18 cellular contexts compared by ENCODE assay signal in the genomic region with DNA sequence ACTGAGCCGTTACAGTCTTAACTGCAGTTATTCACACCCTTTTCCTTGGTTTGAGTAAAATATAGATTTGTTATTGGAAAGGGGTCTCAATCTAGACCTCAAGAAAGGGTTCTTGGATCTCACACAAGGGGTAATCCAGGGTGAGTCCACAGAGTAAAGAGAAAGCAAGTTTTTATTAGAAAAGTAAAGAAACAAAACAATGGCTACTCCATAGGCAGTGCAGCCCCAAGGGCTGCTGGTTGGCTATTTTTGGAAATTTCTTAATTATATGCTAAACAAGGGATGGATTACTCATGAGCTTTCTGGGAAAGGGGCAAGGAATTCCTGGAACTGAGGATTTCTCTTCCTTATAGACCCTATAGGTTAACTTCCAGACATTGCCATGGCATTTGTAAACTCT. TPM values are rescaled to one million over a fixed set of nuclear protein-coding genes. Genes with fewer than 3 reads are reported as not detected.
DNase-seq lines count a peak whose midpoint lies in the region; TF ChIP-seq lines count a peak whose summit lies in the region.
"Had no signal": no experiment of that assay in that cellular context is flagged by ENCODE, and none has a peak within 500 bp of the region (broad histone marks: within the 10 kb centered on the region; RNA-seq: fewer than 3 reads in every experiment).

No MANE protein-coding gene starts in this region.

- no peak for TF ChIP-seq POLR2A in breast epithelium (IDR thresholded peaks at IDR 0.05)

- peak overlapping the region; percentile 61 for H2AFZ ChIP-seq in neural progenitor cell (replicated peaks)

- intact Hi-C loops in MCF 10A (cut with micrococcal nuclease): loop anchor here (5.0 kb wide), 1 partner anchor 773 kb away; no protein-coding TSS in a partner anchor
- intact Hi-C loops in breast epithelium (cut with DNase I; ENCODE audit: low total_unique reads): no loop called here
- intact Hi-C loops in activated T-helper 1 cell treated with anti-CD3 and anti-CD28 coated beads, Interleukin-12 subunit alpha, Interleukin-12 subunit beta, Interleukin-2, Interleukin-4 antibody, amounts not matched to agents 30 ng/mL and 10 ng/mL and 1 ng/mL, durations not matched to agents 14 hours and 24 hours and 36 hours (cut with micrococcal nuclease): no loop called here

- H3K27ac ChIP-seq in breast epithelium (no peak overlapping the region), neural progenitor cell (no peak overlapping the region)
- H3K27ac ChIP-seq: BLaER1 treated with 17β-estradiol and CSF1 and Interleukin-3, amounts not matched to agents 10 nM and 100 nM had no signal

- H3K4me3 ChIP-seq in breast epithelium: no peak overlapping the region
- peak overlapping the region; percentile 46 for H3K4me3 ChIP-seq in adipocyte (ENCODE audit: low read length)
- H3K4me3 ChIP-seq in neural progenitor cell: no peak overlapping the region
- H3K4me3 ChIP-seq: BLaER1 treated with 17β-estradiol and CSF1 and Interleukin-3, amounts not matched to agents 10 nM and 100 nM; GM12878; HAP-1 had no signal

- no peaks in the 10 kb centered on the region for H3F3A ChIP-seq in neural progenitor cell (ENCODE audit: low read depth)

- H3K9ac ChIP-seq in adipocyte (ENCODE audit: low read length) (no peak overlapping the region), neural progenitor cell (no peak overlapping the region)
- H3K9ac ChIP-seq: BLaER1 treated with 17β-estradiol and CSF1 and Interleukin-3, amounts not matched to agents 10 nM and 100 nM had no signal

- H3K4me1 ChIP-seq in breast epithelium (no peaks in the 10 kb centered on the region), adipocyte (ENCODE audit: control insufficient read depth, insufficient read depth, low read length) (peaks cover 11% of the 10 kb centered on the region), neural progenitor cell (no peaks in the 10 kb centered on the region)

- H3K4me1 Mint-ChIP-seq in MCF 10A (ENCODE audit: insufficient read depth, unreplicated experiment): no peaks in the 10 kb centered on the region
- H3K4me1 Mint-ChIP-seq in neural progenitor cell: peaks cover 5% of the 10 kb centered on the region
- peaks cover 6% of the 10 kb centered on the region for H3K4me1 Mint-ChIP-seq in activated T-helper 1 cell treated with anti-CD3 and anti-CD28 coated beads, Interleukin-12 subunit alpha, Interleukin-12 subunit beta, Interleukin-2, Interleukin-4 antibody, amounts not matched to agents 30 ng/mL and 10 ng/mL and 1 ng/mL, durations not matched to agents 14 hours and 24 hours and 36 hours (ENCODE audit: low read depth)

- H3K27ac Mint-ChIP-seq in MCF 10A (ENCODE audit: low read depth, unreplicated experiment) (peak overlapping the region; percentile 31), neural progenitor cell (no peak overlapping the region)
- H3K27ac Mint-ChIP-seq in activated T-helper 1 cell treated with anti-CD3 and anti-CD28 coated beads, Interleukin-12 subunit alpha, Interleukin-12 subunit beta, Interleukin-2, Interleukin-4 antibody, amounts not matched to agents 30 ng/mL and 10 ng/mL and 1 ng/mL, durations not matched to agents 14 hours and 24 hours and 36 hours: no peak overlapping the region

- no peaks in the 10 kb centered on the region for H4K20me1 ChIP-seq in neural progenitor cell (ENCODE audit: low read depth)
- H4K20me1 ChIP-seq: BLaER1 treated with 17β-estradiol and CSF1 and Interleukin-3, amounts not matched to agents 10 nM and 100 nM had no signal

- H3K4me3 Mint-ChIP-seq in MCF 10A (ENCODE audit: unreplicated experiment): no peak overlapping the region
- no peak overlapping the region for H3K4me3 Mint-ChIP-seq in neural progenitor cell
- H3K4me3 Mint-ChIP-seq in activated T-helper 1 cell treated with anti-CD3 and anti-CD28 coated beads, Interleukin-12 subunit alpha, Interleukin-12 subunit beta, Interleukin-2, Interleukin-4 antibody, amounts not matched to agents 30 ng/mL and 10 ng/mL and 1 ng/mL, durations not matched to agents 14 hours and 24 hours and 36 hours: no peak overlapping the region

- H3K36me3 Mint-ChIP-seq in MCF 10A (ENCODE audit: insufficient read depth, unreplicated experiment) (no peaks in the 10 kb centered on the region), neural progenitor cell (no peaks in the 10 kb centered on the region)
- no peaks in the 10 kb centered on the region for H3K36me3 Mint-ChIP-seq in activated T-helper 1 cell treated with anti-CD3 and anti-CD28 coated beads, Interleukin-12 subunit alpha, Interleukin-12 subunit beta, Interleukin-2, Interleukin-4 antibody, amounts not matched to agents 30 ng/mL and 10 ng/mL and 1 ng/mL, durations not matched to agents 14 hours and 24 hours and 36 hours (ENCODE audit: low read depth)

- BruUV-seq in MCF 10A (replicated peaks; lab: Mats Ljungman, UMichigan): no TSS peak

- H3K4me2 ChIP-seq in neural progenitor cell: no peak overlapping the region

- H3K36me3 ChIP-seq in breast epithelium: no peaks in the 10 kb centered on the region
- H3K36me3 ChIP-seq in adipocyte (ENCODE audit: control insufficient read depth, insufficient read depth, low read length, severe bottlenecking): no peaks in the 10 kb centered on the region
- H3K36me3 ChIP-seq in neural progenitor cell: no peaks in the 10 kb centered on the region
- H3K36me3 ChIP-seq: BLaER1 treated with 17β-estradiol and CSF1 and Interleukin-3, amounts not matched to agents 10 nM and 100 nM; HAP-1 had no signal

- no peaks in the 10 kb centered on the region for H3K27me3 ChIP-seq in breast epithelium
- no peaks in the 10 kb centered on the region for H3K27me3 ChIP-seq in adipocyte (replicated peaks; ENCODE audit: control insufficient read depth, insufficient read depth, low read length)
- no peaks in the 10 kb centered on the region for H3K27me3 ChIP-seq in neural progenitor cell
- H3K27me3 ChIP-seq: BLaER1 treated with 17β-estradiol and CSF1 and Interleukin-3, amounts not matched to agents 10 nM and 100 nM had no signal

- TF ChIP-seq CTCF in MCF 10A (IDR thresholded peaks at IDR 0.05; ENCODE audit: unreplicated experiment) (no peak), breast epithelium (IDR thresholded peaks at IDR 0.05) (no peak), neural progenitor cell (IDR thresholded peaks at IDR 0.05) (no peak), GM13977 (IDR thresholded peaks at IDR 0.05; ENCODE audit: extremely low read depth, insufficient read depth, missing control alignments) (no peak)

- CTCF ChIA-PET in MCF 10A (lab: Yijun Ruan, JAX): interaction anchor here (0.6 to 1.6 kb wide), 4 partner anchors 18 to 128 kb away, joined by 3 to 6 read pairs (median 4); no protein-coding TSS in a partner anchor

- H3K27me3 Mint-ChIP-seq in MCF 10A (ENCODE audit: insufficient read depth, unreplicated experiment): no peaks in the 10 kb centered on the region
- no peaks in the 10 kb centered on the region for H3K27me3 Mint-ChIP-seq in neural progenitor cell (ENCODE audit: insufficient read depth, low read depth)
- H3K27me3 Mint-ChIP-seq in activated T-helper 1 cell treated with anti-CD3 and anti-CD28 coated beads, Interleukin-12 subunit alpha, Interleukin-12 subunit beta, Interleukin-2, Interleukin-4 antibody, amounts not matched to agents 30 ng/mL and 10 ng/mL and 1 ng/mL, durations not matched to agents 14 hours and 24 hours and 36 hours (ENCODE audit: insufficient read depth): peaks cover 18% of the 10 kb centered on the region

- in situ Hi-C loops in GM13977 (cut with MboI; ENCODE audit: low pct_unique_long_range_greater_than_20kb, low sequenced_read_pairs, unreplicated experiment): loop anchor here (5.0 to 10.0 kb wide), 3 partner anchors 63 to 230 kb away; no protein-coding TSS in a partner anchor

- no peaks in the 10 kb centered on the region for H3K9me3 ChIP-seq in breast epithelium
- H3K9me3 ChIP-seq in adipocyte (ENCODE audit: control insufficient read depth, low read length): no peaks in the 10 kb centered on the region
- H3K9me3 ChIP-seq in neural progenitor cell (ENCODE audit: low read depth): no peaks in the 10 kb centered on the region
- H3K9me3 ChIP-seq: BLaER1 treated with 17β-estradiol and CSF1 and Interleukin-3, amounts not matched to agents 10 nM and 100 nM; HAP-1 had no signal

- H3K79me2 ChIP-seq in neural progenitor cell (ENCODE audit: low read depth): no peaks in the 10 kb centered on the region

- POLR2A ChIA-PET in MCF 10A (lab: Yijun Ruan, JAX): no interaction called here

- DNase-seq in MCF 10A (ENCODE audit: unreplicated experiment) (no peak), breast epithelium (ENCODE audit: low spot score in 2 of 2) (no peak), adipocyte (ENCODE audit: low read depth) (no peak), neural progenitor cell (ENCODE audit: low spot score) (no peak), medulla oblongata (ENCODE audit: extremely low spot score) (no peak), DMS 273 treated with DMSO at 0.1 percent for 48 hours (lab: John Stamatoyannopoulos, UW) (no peak), GM13977 (ENCODE audit: low spot score) (no peak)
- DNase-seq in activated T-helper 1 cell treated with anti-CD3 and anti-CD28 coated beads, Interleukin-12 subunit alpha, Interleukin-12 subunit beta, Interleukin-2, Interleukin-4 antibody, amounts not matched to agents 30 ng/mL and 10 ng/mL and 1 ng/mL, durations not matched to agents 14 hours and 24 hours and 36 hours (ENCODE audit: low spot score): no peak
- DNase-seq: DND-41, GDM1, NCI-H1436 treated with DMSO at 0.1 percent for 48 hours, NCI-H2081 treated with DMSO at 0.1 percent for 48 hours, NCI-H510A treated with DMSO at 0.1 percent for 48 hours, Right ventricle myocardium superior had no signal

- H3K9me3 Mint-ChIP-seq in MCF 10A (ENCODE audit: unreplicated experiment): no peaks in the 10 kb centered on the region
- no peaks in the 10 kb centered on the region for H3K9me3 Mint-ChIP-seq in neural progenitor cell
- no peaks in the 10 kb centered on the region for H3K9me3 Mint-ChIP-seq in activated T-helper 1 cell treated with anti-CD3 and anti-CD28 coated beads, Interleukin-12 subunit alpha, Interleukin-12 subunit beta, Interleukin-2, Interleukin-4 antibody, amounts not matched to agents 30 ng/mL and 10 ng/mL and 1 ng/mL, durations not matched to agents 14 hours and 24 hours and 36 hours

RNA-seq across cellular contexts. Expression of gene MILR1, which starts 24.6 kb away (rescaled TPM):
- total RNA-seq in MCF 10A (2022) (9.8 and 15.8 TPM in 2 replicates), breast epithelium (1 to 10 TPM; 3.1 to 8.3 (median 4.3) TPM), neural progenitor cell (ENCODE audit: low replicate concordance) (not detected in 2 replicates)
- total RNA-seq in activated T-helper 1 cell treated with anti-CD3 and anti-CD28 coated beads, Interleukin-12 subunit alpha, Interleukin-12 subunit beta, Interleukin-2, Interleukin-4 antibody, amounts not matched to agents 30 ng/mL and 10 ng/mL and 1 ng/mL, durations not matched to agents 14 hours and 24 hours and 36 hours: 0.26 and 0.37 TPM in 2 replicates

RNA-seq across cellular contexts. Expression of gene PECAM1, which starts 33.7 kb away (rescaled TPM):
- 0.12 and 0.23 TPM in 2 replicates for total RNA-seq in MCF 10A (2022)
- 100 to 1,000 TPM in 2 of 3 donors, 10 to 100 TPM in 1; 85.3 to 181 (median 159) TPM for total RNA-seq in breast epithelium
- not detected in 2 replicates for total RNA-seq in neural progenitor cell (ENCODE audit: low replicate concordance)
- total RNA-seq in activated T-helper 1 cell treated with anti-CD3 and anti-CD28 coated beads, Interleukin-12 subunit alpha, Interleukin-12 subunit beta, Interleukin-2, Interleukin-4 antibody, amounts not matched to agents 30 ng/mL and 10 ng/mL and 1 ng/mL, durations not matched to agents 14 hours and 24 hours and 36 hours: 6.9 and 7.4 TPM in 2 replicates
- total RNA-seq: A172 had no signal

Comparison
In these comparisons a context has a peak if more than half of its experiments do, and no peak if none do; other contexts are left out.
1. RNA of gene PECAM1, which starts 33.7 kb away (total RNA-seq): 85.3 to 181 TPM in breast epithelium; 6.9 to 7.4 TPM in activated T-helper 1 cell treated with anti-CD3 and anti-CD28 coated beads, Interleukin-12 subunit alpha, Interleukin-12 subunit beta, Interleukin-2, Interleukin-4 antibody, amounts not matched to agents 30 ng/mL and 10 ng/mL and 1 ng/mL, durations not matched to agents 14 hours and 24 hours and 36 hours, 0.12 to 0.23 TPM in MCF 10A and not detected in neural progenitor cell; every median in the first group is over 10 times any median in the second.